1 cellular context compared by ENCODE assay signal in the genomic region with DNA sequence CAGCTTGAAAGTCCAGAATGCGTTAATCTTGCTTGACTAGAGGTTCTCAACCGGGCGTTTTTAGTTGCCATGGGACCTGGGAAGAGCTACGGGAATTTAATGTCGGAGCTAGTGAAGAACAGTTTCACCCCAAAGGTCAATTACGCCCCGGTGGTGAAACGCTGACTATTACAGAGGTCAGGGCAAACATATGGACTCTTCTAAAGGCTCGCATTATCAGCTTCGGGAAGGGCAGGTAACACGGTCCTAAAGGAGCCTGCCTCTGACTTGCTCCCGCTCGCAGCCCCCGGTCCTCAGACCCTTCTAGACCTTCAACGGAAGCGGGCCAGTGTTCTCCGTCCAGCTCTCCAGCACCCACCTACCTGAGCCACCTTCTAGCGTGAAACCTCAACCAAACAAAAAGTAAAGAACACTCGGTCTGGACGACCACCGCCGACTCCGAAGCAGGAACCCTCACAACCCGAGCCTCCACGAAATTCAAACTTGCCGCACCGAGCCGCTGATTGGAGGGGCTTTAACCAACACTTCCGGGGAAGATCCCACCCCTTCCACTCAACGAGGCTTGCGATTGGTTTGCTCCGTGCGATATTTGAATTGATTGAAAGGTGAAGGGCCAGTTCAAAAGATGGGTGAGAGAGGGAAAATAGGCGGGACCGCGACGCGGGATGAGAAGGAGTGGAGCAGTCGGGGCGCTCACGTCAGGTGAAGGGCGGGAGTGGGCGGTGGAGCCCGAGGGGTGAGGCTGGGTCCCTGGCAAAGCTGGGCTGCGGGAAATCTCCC.
TF ChIP-seq lines count a peak whose summit lies in the region.

A gene with protein sequence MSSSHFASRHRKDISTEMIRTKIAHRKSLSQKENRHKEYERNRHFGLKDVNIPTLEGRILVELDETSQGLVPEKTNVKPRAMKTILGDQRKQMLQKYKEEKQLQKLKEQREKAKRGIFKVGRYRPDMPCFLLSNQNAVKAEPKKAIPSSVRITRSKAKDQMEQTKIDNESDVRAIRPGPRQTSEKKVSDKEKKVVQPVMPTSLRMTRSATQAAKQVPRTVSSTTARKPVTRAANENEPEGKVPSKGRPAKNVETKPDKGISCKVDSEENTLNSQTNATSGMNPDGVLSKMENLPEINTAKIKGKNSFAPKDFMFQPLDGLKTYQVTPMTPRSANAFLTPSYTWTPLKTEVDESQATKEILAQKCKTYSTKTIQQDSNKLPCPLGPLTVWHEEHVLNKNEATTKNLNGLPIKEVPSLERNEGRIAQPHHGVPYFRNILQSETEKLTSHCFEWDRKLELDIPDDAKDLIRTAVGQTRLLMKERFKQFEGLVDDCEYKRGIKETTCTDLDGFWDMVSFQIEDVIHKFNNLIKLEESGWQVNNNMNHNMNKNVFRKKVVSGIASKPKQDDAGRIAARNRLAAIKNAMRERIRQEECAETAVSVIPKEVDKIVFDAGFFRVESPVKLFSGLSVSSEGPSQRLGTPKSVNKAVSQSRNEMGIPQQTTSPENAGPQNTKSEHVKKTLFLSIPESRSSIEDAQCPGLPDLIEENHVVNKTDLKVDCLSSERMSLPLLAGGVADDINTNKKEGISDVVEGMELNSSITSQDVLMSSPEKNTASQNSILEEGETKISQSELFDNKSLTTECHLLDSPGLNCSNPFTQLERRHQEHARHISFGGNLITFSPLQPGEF (minus strand): TSS at position 485 of the 780 bp plus-strand sequence. CDS start 2,406 bp downstream, outside the sequence.

TF ChIP-seq in K562, 482 proteins besides CTCF, POLR2A, EP300 and RAD21 (continued from another document and continues in another):
- TF ChIP-seq, protein P1, sequence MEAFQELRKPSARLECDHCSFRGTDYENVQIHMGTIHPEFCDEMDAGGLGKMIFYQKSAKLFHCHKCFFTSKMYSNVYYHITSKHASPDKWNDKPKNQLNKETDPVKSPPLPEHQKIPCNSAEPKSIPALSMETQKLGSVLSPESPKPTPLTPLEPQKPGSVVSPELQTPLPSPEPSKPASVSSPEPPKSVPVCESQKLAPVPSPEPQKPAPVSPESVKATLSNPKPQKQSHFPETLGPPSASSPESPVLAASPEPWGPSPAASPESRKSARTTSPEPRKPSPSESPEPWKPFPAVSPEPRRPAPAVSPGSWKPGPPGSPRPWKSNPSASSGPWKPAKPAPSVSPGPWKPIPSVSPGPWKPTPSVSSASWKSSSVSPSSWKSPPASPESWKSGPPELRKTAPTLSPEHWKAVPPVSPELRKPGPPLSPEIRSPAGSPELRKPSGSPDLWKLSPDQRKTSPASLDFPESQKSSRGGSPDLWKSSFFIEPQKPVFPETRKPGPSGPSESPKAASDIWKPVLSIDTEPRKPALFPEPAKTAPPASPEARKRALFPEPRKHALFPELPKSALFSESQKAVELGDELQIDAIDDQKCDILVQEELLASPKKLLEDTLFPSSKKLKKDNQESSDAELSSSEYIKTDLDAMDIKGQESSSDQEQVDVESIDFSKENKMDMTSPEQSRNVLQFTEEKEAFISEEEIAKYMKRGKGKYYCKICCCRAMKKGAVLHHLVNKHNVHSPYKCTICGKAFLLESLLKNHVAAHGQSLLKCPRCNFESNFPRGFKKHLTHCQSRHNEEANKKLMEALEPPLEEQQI (IDR thresholded peaks at IDR 0.05), result 0 out of 2 replicates have a peak, but pooled peaks have one; percentile 25
- peak; percentile 97 for TF ChIP-seq MYBL2 (IDR thresholded peaks at IDR 0.05; ENCODE audit: low read depth)
- no peak; the same call in 1 of the 2 replicates for TF ChIP-seq MYBL2 (CRISPR knock-in tag; IDR thresholded peaks at IDR 0.05; ENCODE audit: borderline replicate concordance)
- TF ChIP-seq CBFA2T3 (IDR thresholded peaks at IDR 0.05), result no peak
- TF ChIP-seq ESRRA (IDR thresholded peaks at IDR 0.05; ENCODE audit: borderline replicate concordance, low read depth), result peak; percentile 20; the same call in 1 of the 2 replicates
- TF ChIP-seq RFX1 (IDR thresholded peaks at IDR 0.05), result peak; percentile 81
- TF ChIP-seq, protein P2, sequence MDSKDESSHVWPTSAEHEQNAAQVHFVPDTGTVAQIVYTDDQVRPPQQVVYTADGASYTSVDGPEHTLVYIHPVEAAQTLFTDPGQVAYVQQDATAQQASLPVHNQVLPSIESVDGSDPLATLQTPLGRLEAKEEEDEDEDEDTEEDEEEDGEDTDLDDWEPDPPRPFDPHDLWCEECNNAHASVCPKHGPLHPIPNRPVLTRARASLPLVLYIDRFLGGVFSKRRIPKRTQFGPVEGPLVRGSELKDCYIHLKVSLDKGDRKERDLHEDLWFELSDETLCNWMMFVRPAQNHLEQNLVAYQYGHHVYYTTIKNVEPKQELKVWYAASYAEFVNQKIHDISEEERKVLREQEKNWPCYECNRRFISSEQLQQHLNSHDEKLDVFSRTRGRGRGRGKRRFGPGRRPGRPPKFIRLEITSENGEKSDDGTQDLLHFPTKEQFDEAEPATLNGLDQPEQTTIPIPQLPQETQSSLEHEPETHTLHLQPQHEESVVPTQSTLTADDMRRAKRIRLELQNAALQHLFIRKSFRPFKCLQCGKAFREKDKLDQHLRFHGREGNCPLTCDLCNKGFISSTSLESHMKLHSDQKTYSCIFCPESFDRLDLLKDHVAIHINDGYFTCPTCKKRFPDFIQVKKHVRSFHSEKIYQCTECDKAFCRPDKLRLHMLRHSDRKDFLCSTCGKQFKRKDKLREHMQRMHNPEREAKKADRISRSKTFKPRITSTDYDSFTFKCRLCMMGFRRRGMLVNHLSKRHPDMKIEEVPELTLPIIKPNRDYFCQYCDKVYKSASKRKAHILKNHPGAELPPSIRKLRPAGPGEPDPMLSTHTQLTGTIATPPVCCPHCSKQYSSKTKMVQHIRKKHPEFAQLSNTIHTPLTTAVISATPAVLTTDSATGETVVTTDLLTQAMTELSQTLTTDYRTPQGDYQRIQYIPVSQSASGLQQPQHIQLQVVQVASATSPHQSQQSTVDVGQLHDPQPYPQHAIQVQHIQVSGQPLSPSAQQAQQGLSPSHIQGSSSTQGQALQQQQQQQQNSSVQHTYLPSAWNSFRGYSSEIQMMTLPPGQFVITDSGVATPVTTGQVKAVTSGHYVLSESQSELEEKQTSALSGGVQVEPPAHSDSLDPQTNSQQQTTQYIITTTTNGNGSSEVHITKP (IDR thresholded peaks at IDR 0.05; ENCODE audit: partially characterized antibody), result peak; percentile 95
- peak in 1 of 3 experiments; percentile 32 for TF ChIP-seq YY1 (IDR thresholded peaks at IDR 0.05; ENCODE audit: borderline replicate concordance in 1 of 3, control insufficient read depth in 1 of 3, extremely low read depth in 1 of 3, insufficient read depth in 3 of 3, insufficient read length in 1 of 3, insufficient replicate concordance in 2 of 3, low read depth in 1 of 3, low read length in 2 of 3)
- TF ChIP-seq FOXK2 (conservative IDR thresholded peaks at IDR 0.05 in 1 of 2, IDR thresholded peaks at IDR 0.05 in 1 of 2; ENCODE audit: low read depth in 2 of 2), result peak in 1 of 2 experiments; percentile 69; a peak in 2 of 4 replicates
- TF ChIP-seq, protein P3, sequence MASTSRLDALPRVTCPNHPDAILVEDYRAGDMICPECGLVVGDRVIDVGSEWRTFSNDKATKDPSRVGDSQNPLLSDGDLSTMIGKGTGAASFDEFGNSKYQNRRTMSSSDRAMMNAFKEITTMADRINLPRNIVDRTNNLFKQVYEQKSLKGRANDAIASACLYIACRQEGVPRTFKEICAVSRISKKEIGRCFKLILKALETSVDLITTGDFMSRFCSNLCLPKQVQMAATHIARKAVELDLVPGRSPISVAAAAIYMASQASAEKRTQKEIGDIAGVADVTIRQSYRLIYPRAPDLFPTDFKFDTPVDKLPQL (IDR thresholded peaks at IDR 0.05; ENCODE audit: extremely low read depth, insufficient read length), result peak; percentile 36
- TF ChIP-seq, protein P4, sequence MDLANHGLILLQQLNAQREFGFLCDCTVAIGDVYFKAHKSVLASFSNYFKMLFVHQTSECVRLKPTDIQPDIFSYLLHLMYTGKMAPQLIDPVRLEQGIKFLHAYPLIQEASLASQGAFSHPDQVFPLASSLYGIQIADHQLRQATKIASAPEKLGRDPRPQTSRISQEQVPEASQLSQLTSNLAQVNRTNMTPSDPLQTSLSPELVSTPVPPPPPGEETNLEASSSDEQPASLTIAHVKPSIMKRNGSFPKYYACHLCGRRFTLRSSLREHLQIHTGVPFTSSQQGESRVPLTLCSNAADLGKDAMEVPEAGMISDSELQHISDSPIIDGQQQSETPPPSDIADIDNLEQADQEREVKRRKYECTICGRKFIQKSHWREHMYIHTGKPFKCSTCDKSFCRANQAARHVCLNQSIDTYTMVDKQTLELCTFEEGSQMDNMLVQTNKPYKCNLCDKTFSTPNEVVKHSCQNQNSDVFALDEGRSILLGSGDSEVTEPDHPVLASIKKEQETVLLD (IDR thresholded peaks at IDR 0.05), result no peak
- TF ChIP-seq, protein P5, sequence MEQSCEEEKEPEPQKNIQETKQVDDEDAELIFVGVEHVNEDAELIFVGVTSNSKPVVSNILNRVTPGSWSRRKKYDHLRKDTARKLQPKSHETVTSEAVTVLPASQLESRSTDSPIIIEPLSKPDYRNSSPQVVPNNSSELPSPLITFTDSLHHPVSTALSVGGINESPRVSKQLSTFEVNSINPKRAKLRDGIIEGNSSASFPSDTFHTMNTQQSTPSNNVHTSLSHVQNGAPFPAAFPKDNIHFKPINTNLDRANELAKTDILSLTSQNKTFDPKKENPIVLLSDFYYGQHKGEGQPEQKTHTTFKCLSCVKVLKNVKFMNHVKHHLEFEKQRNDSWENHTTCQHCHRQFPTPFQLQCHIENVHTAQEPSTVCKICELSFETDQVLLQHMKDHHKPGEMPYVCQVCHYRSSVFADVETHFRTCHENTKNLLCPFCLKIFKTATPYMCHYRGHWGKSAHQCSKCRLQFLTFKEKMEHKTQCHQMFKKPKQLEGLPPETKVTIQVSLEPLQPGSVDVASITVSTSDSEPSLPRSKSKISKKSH (CRISPR knock-in tag; IDR thresholded peaks at IDR 0.05), result no peak
- no peak for TF ChIP-seq EWSR1 (IDR thresholded peaks at IDR 0.05; ENCODE audit: borderline replicate concordance, low read depth, partially characterized antibody)
- TF ChIP-seq HDAC1 (IDR thresholded peaks at IDR 0.05), result peak; percentile 61 to 98; a peak in 3 of 4 replicates
- no peak for TF ChIP-seq CREB1 (IDR thresholded peaks at IDR 0.05)
- TF ChIP-seq CREB1 (CRISPR knock-in tag; IDR thresholded peaks at IDR 0.05), result peak; percentile 45; the same call in 1 of the 2 replicates
- TF ChIP-seq, protein P6, sequence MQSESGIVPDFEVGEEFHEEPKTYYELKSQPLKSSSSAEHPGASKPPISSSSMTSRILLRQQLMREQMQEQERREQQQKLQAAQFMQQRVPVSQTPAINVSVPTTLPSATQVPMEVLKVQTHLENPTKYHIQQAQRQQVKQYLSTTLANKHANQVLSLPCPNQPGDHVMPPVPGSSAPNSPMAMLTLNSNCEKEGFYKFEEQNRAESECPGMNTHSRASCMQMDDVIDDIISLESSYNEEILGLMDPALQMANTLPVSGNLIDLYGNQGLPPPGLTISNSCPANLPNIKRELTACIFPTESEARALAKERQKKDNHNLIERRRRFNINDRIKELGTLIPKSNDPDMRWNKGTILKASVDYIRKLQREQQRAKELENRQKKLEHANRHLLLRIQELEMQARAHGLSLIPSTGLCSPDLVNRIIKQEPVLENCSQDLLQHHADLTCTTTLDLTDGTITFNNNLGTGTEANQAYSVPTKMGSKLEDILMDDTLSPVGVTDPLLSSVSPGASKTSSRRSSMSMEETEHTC (IDR thresholded peaks at IDR 0.05), result no peak
- no peak for TF ChIP-seq ZNF717 (CRISPR knock-in tag; IDR thresholded peaks at IDR 0.05)
- TF ChIP-seq, protein P7, sequence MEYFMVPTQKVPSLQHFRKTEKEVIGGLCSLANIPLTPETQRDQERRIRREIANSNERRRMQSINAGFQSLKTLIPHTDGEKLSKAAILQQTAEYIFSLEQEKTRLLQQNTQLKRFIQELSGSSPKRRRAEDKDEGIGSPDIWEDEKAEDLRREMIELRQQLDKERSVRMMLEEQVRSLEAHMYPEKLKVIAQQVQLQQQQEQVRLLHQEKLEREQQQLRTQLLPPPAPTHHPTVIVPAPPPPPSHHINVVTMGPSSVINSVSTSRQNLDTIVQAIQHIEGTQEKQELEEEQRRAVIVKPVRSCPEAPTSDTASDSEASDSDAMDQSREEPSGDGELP (CRISPR knock-in tag; IDR thresholded peaks at IDR 0.05; ENCODE audit: borderline replicate concordance), result peak; percentile 50; the same call in 1 of the 2 replicates
- TF ChIP-seq, protein P8, sequence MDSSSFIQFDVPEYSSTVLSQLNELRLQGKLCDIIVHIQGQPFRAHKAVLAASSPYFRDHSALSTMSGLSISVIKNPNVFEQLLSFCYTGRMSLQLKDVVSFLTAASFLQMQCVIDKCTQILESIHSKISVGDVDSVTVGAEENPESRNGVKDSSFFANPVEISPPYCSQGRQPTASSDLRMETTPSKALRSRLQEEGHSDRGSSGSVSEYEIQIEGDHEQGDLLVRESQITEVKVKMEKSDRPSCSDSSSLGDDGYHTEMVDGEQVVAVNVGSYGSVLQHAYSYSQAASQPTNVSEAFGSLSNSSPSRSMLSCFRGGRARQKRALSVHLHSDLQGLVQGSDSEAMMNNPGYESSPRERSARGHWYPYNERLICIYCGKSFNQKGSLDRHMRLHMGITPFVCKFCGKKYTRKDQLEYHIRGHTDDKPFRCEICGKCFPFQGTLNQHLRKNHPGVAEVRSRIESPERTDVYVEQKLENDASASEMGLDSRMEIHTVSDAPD (CRISPR knock-in tag; IDR thresholded peaks at IDR 0.05), result no peak
- TF ChIP-seq EGR1 (conservative IDR thresholded peaks at IDR 0.05), result peak; percentile 89
- TF ChIP-seq, protein P9, sequence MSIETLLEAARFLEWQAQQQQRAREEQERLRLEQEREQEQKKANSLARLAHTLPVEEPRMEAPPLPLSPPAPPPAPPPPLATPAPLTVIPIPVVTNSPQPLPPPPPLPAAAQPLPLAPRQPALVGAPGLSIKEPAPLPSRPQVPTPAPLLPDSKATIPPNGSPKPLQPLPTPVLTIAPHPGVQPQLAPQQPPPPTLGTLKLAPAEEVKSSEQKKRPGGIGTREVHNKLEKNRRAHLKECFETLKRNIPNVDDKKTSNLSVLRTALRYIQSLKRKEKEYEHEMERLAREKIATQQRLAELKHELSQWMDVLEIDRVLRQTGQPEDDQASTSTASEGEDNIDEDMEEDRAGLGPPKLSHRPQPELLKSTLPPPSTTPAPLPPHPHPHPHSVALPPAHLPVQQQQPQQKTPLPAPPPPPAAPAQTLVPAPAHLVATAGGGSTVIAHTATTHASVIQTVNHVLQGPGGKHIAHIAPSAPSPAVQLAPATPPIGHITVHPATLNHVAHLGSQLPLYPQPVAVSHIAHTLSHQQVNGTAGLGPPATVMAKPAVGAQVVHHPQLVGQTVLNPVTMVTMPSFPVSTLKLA (conservative IDR thresholded peaks at IDR 0.05), result peak; percentile 48 to 70; a peak in 2 of 4 replicates
- TF ChIP-seq, protein P10, sequence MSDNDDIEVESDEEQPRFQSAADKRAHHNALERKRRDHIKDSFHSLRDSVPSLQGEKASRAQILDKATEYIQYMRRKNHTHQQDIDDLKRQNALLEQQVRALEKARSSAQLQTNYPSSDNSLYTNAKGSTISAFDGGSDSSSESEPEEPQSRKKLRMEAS (CRISPR knock-in tag; IDR thresholded peaks at IDR 0.05), result 0 out of 2 replicates have a peak, but pooled peaks have one; percentile 18
- TF ChIP-seq, protein P11, sequence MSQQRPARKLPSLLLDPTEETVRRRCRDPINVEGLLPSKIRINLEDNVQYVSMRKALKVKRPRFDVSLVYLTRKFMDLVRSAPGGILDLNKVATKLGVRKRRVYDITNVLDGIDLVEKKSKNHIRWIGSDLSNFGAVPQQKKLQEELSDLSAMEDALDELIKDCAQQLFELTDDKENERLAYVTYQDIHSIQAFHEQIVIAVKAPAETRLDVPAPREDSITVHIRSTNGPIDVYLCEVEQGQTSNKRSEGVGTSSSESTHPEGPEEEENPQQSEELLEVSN (IDR thresholded peaks at IDR 0.05; ENCODE audit: borderline replicate concordance in 1 of 2, extremely low read depth in 1 of 2, insufficient read depth in 1 of 2, insufficient read length in 1 of 2, low read depth in 1 of 2, low read length in 1 of 2, poor library complexity in 1 of 2, severe bottlenecking in 1 of 2), result peak; percentile 74 to 83
